In the genomic region with DNA sequence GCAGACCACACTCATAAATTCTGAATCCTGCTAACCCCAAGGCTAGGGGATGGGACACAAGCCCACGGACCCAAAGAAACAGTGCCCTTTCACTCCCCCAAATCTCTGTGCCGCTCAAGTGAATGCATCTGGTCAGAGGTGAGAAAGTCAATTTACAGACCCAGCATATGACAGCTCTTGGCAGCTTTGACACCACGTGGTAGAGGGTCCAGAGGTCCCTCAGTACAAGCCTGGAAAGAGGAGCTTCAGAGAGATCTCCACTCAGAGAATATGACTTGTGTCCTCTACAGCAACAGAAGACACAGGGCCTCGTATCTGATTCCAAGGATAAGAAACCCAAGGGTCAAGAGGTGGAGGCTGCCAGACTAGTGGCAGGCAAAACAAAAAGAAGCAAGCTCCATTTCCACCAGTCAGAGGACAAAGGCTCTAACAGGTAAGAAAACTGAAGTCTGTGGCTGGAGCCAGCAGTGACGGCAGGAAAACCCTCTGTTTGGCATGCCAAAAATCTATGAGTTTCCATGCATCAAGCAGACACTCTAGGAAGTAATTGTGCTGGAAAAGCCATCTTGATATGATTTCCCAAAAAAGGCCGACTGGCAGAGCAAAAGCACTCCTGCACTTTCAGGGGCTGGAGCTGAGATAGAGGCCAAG, we compare ENCODE assay signal across 21 cellular contexts.
DNase-seq lines count a peak whose midpoint lies in the region; ATAC-seq, FAIRE-seq and TF ChIP-seq lines count a peak whose summit lies in the region.
"Had no signal": no experiment of that assay in that cellular context is flagged by ENCODE, and none has a peak within 500 bp of the region (broad histone marks: within the 10 kb centered on the region; RNA-seq: fewer than 3 reads in every experiment).

No MANE protein-coding gene starts in this region.

- H3K9ac ChIP-seq in K562 (ENCODE audit: insufficient read depth in 1 of 2, low read depth in 2 of 2, low read length in 2 of 2) = peak overlapping the region in 1 of 2 experiments; percentile 8; a peak in 1 of 4 replicates
- no peak overlapping the region for H3K9ac ChIP-seq in HepG2 (ENCODE audit: insufficient read depth, low read depth, low read length)

- no peaks in the 10 kb centered on the region for H3K9me1 ChIP-seq in K562 (ENCODE audit: control insufficient read depth, insufficient read depth, low read length)

- no peaks in the 10 kb centered on the region; the same call in 1 of the 2 replicates for H3K27me3 Mint-ChIP-seq in HFFc6 (ENCODE audit: insufficient read depth)
- H3K27me3 Mint-ChIP-seq: progenitor cell of endocrine pancreas had no signal

- CTCF ChIA-PET in K562 (lab: Yijun Ruan, JAX; ENCODE audit: low intra/inter-chr PET ratio) (no interaction called here), HepG2 (lab: Yijun Ruan, JAX; ENCODE audit: low intra/inter-chr PET ratio, low total read pairs) (no interaction called here)

- H3K27me3 ChIP-seq in ACC112 (ENCODE audit: insufficient read depth, low read length) (no peaks in the 10 kb centered on the region), K562 (ENCODE audit: control insufficient read depth in 2 of 2, insufficient read depth in 2 of 2, low read length in 2 of 2) (no peaks in the 10 kb centered on the region), HepG2 (ENCODE audit: control insufficient read depth in 1 of 2, insufficient read depth in 2 of 2, low read length in 2 of 2) (no peaks in the 10 kb centered on the region), prostate gland (replicated peaks; ENCODE audit: insufficient read depth) (no peaks in the 10 kb centered on the region)
- H3K27me3 ChIP-seq: suprapubic skin had no signal

- H3K27ac ChIP-seq in ACC112 (ENCODE audit: low read depth, low read length) (peak overlapping the region; percentile 14; the same call in 1 of the 2 replicates), K562 (ENCODE audit: extremely low read depth, low read depth, low read length) (no peak overlapping the region), HepG2 (ENCODE audit: extremely low read length, insufficient read depth, low read length) (no peak overlapping the region), prostate gland (no peak overlapping the region), coronary artery (no peak overlapping the region)
- H3K27ac ChIP-seq: RWPE1, suprapubic skin had no signal

- peaks cover 5% of the 10 kb centered on the region; the same call in 1 of the 2 replicates for H3K36me3 Mint-ChIP-seq in HFFc6 (ENCODE audit: low read depth)

- in situ Hi-C loops in K562 (cut with MboI) = no loop called here
- in situ Hi-C loops in HepG2 (cut with HindIII; ENCODE audit: extremely low pct_ligation_motif_present, low pct_unique_long_range_greater_than_20kb) = no loop called here

- H3K27ac Mint-ChIP-seq in HFFc6 = peak overlapping the region; percentile 38; the same call in 1 of the 2 replicates
- H3K27ac Mint-ChIP-seq: activated CD4-positive, alpha-beta T cell treated with anti-CD3 and anti-CD28 coated beads, Interleukin-2, amount 10 ng/mL, durations not matched to agents 7 days and 5 days; GM23338; naive thymus-derived CD4-positive, alpha-beta T cell; progenitor cell of endocrine pancreas had no signal

- no peak for DNase-seq in HFFc6
- DNase-seq in K562 (ENCODE audit: extremely low read depth in 1 of 4, low spot score in 3 of 4) = peak in 1 of 4 experiments; percentile 35
- DNase-seq in HepG2 (ENCODE audit: low spot score) = no peak
- no peak for DNase-seq in prostate gland (ENCODE audit: low spot score)
- DNase-seq in coronary artery (ENCODE audit: low spot score) = no peak
- no peak for DNase-seq in DMS53 (lab: John Stamatoyannopoulos, UW)
- DNase-seq in NCI-H2107 (lab: John Stamatoyannopoulos, UW) = no peak
- DNase-seq: activated CD4-positive, alpha-beta T cell treated with anti-CD3 and anti-CD28 coated beads, Interleukin-2, amount 10 ng/mL, durations not matched to agents 7 days and 5 days; activated CD8-positive, alpha-beta memory T cell treated with anti-CD3 and anti-CD28 coated beads, Interleukin-2, amount 50 U/mL, for 48 hours; cerebellar nuclear complex; DMS79 treated with DMSO at 0.1 percent for 48 hours; KG1; mammary epithelial cell; naive thymus-derived CD4-positive, alpha-beta T cell; NCI-H1092; NCI-H2081 had no signal

- no peak overlapping the region for H3K4me3 Mint-ChIP-seq in HFFc6
- H3K4me3 Mint-ChIP-seq: activated CD4-positive, alpha-beta T cell treated with anti-CD3 and anti-CD28 coated beads, Interleukin-2, amount 10 ng/mL, durations not matched to agents 7 days and 5 days; GM23338 had no signal

- BruUV-seq in K562 (replicated peaks; lab: Mats Ljungman, UMichigan) (no TSS peak), HepG2 (replicated peaks; lab: Mats Ljungman, UMichigan) (no TSS peak)

- intact Hi-C loops in K562 (cut with micrococcal nuclease) = no loop called here
- intact Hi-C loops in HepG2 (cut with micrococcal nuclease; ENCODE audit: unreplicated experiment) = no loop called here
- intact Hi-C loops in prostate gland (cut with DNase I) = no loop called here

- peaks cover 45% of the 10 kb centered on the region for H3K4me1 ChIP-seq in ACC112 (ENCODE audit: control insufficient read depth, insufficient read depth, low read length, unreplicated experiment)
- H3K4me1 ChIP-seq in K562 (replicated peaks in 1 of 2; ENCODE audit: control insufficient read depth in 2 of 2, insufficient read depth in 2 of 2, low read length in 2 of 2) = peaks cover 11 to 12% of the 10 kb centered on the region in 2 experiments; a peak in 4 of 5 replicates
- H3K4me1 ChIP-seq in HepG2 (ENCODE audit: insufficient read depth, low read length) = peaks cover 16% of the 10 kb centered on the region
- no peaks in the 10 kb centered on the region for H3K4me1 ChIP-seq in prostate gland (replicated peaks)

- ATAC-seq in K562 (peak; percentile 57), HepG2 (peak; percentile 19; the same call in 1 of the 3 replicates)
- ATAC-seq: GM23338; naive thymus-derived CD4-positive, alpha-beta T cell had no signal

- no peak overlapping the region for H3K4me2 ChIP-seq in K562 (ENCODE audit: insufficient read depth, low read length)
- no peak overlapping the region for H3K4me2 ChIP-seq in HepG2 (ENCODE audit: low read depth, low read length)
- H3K4me2 ChIP-seq: GM23338 had no signal

- no peaks in the 10 kb centered on the region for H3K36me3 ChIP-seq in ACC112 (ENCODE audit: insufficient read depth, low read length)
- H3K36me3 ChIP-seq in K562 (ENCODE audit: control insufficient read depth, insufficient read depth, low read length) = peaks cover 71% of the 10 kb centered on the region
- H3K36me3 ChIP-seq in HepG2 (replicated peaks in 1 of 2; ENCODE audit: control insufficient read depth in 1 of 2, insufficient read depth in 2 of 2, low read length in 2 of 2) = peaks cover 1 to 13% of the 10 kb centered on the region in 2 experiments; a peak in 2 of 5 replicates
- H3K36me3 ChIP-seq in prostate gland = no peaks in the 10 kb centered on the region

- TF ChIP-seq EP300 in K562 (IDR thresholded peaks at IDR 0.05; ENCODE audit: low read length) (no peak), HepG2 (IDR thresholded peaks at IDR 0.05; ENCODE audit: low read depth in 2 of 2, low read length in 2 of 2) (no peak), HepG2 (CRISPR knock-in tag; IDR thresholded peaks at IDR 0.05; ENCODE audit: borderline replicate concordance) (no peak)

- FAIRE-seq in K562 (lab: Jason Lieb, UNC) (no peak), HepG2 (lab: Jason Lieb, UNC) (no peak)

- H3K4me1 Mint-ChIP-seq in HFFc6 (ENCODE audit: low read depth) = peaks cover 91% of the 10 kb centered on the region

- no peaks in the 10 kb centered on the region for H4K20me1 ChIP-seq in K562 (replicated peaks; ENCODE audit: control insufficient read depth, insufficient read depth, low read length)
- H4K20me1 ChIP-seq in HepG2 (ENCODE audit: insufficient read depth, low read length) = no peaks in the 10 kb centered on the region

- H3K9me3 ChIP-seq in K562 (replicated peaks; ENCODE audit: control insufficient read depth, insufficient read depth, low read depth, low read length) (no peaks in the 10 kb centered on the region), HepG2 (ENCODE audit: low read length) (no peaks in the 10 kb centered on the region), prostate gland (no peaks in the 10 kb centered on the region)
- H3K9me3 ChIP-seq: suprapubic skin had no signal

- TF ChIP-seq RAD21 in K562 (CRISPR knock-in tag; conservative IDR thresholded peaks at IDR 0.05 in 1 of 2, IDR thresholded peaks at IDR 0.05 in 1 of 2) = no peak
- TF ChIP-seq RAD21 in HepG2 (CRISPR knock-in tag; IDR thresholded peaks at IDR 0.05) = no peak

- TF ChIP-seq CTCF in HFFc6 (IDR thresholded peaks at IDR 0.05) = no peak
- TF ChIP-seq CTCF in K562 (IDR thresholded peaks at IDR 0.05 in 2 of 3, conservative IDR thresholded peaks at IDR 0.05 in 1 of 3; ENCODE audit: insufficient read depth in 2 of 3, low read depth in 1 of 3, low read length in 3 of 3) = no peak
- no peak for TF ChIP-seq CTCF in HepG2 (CRISPR knock-in tag; IDR thresholded peaks at IDR 0.05)
- TF ChIP-seq CTCF in prostate gland (IDR thresholded peaks at IDR 0.05) = no peak
- no peak for TF ChIP-seq CTCF in coronary artery (IDR thresholded peaks at IDR 0.05)

- WGBS in K562 (ENCODE audit: insufficient coverage, low coverage, missing lambda C conversion rate) = 48% methylated on average over 6 of the region's 6 CpGs
- WGBS in HepG2 (ENCODE audit: low lambda C conversion rate) = 84% methylated on average over 6 of the region's 6 CpGs
- WGBS in prostate gland = 88% methylated on average over 6 of the region's 6 CpGs

- H3K9me3 Mint-ChIP-seq in HFFc6 = no peaks in the 10 kb centered on the region
- H3K9me3 Mint-ChIP-seq: GM23338 had no signal

- H3K4me3 ChIP-seq in ACC112 (ENCODE audit: low read depth, low read length) = no peak overlapping the region
- no peak overlapping the region for H3K4me3 ChIP-seq in K562
- no peak overlapping the region for H3K4me3 ChIP-seq in HepG2 (replicated peaks in 1 of 3; ENCODE audit: insufficient read depth in 1 of 3, low read depth in 2 of 3, low read length in 3 of 3)
- H3K4me3 ChIP-seq in prostate gland = no peak overlapping the region
- H3K4me3 ChIP-seq in coronary artery = no peak overlapping the region
- H3K4me3 ChIP-seq: GM23338, suprapubic skin had no signal

- no peak overlapping the region for H2AFZ ChIP-seq in ACC112 (ENCODE audit: low read length, unreplicated experiment)
- H2AFZ ChIP-seq in K562 (ENCODE audit: low read depth, low read length) = no peak overlapping the region
- H2AFZ ChIP-seq in HepG2 (ENCODE audit: low read length) = no peak overlapping the region
- H2AFZ ChIP-seq: GM23338 had no signal

- H3K79me2 ChIP-seq in ACC112 (ENCODE audit: control insufficient read depth, insufficient read depth, low read length, unreplicated experiment) (no peaks in the 10 kb centered on the region), K562 (ENCODE audit: control insufficient read depth, insufficient read depth, low read length) (no peaks in the 10 kb centered on the region), HepG2 (ENCODE audit: insufficient read depth, low read length) (no peaks in the 10 kb centered on the region)

- no peak for TF ChIP-seq POLR2A in K562 (conservative IDR thresholded peaks at IDR 0.05)
- no peak for TF ChIP-seq POLR2A in HepG2 (IDR thresholded peaks at IDR 0.05; ENCODE audit: insufficient read depth in 1 of 2, low read depth in 2 of 2, low read length in 2 of 2)
- TF ChIP-seq POLR2A in prostate gland (IDR thresholded peaks at IDR 0.05) = no peak

- POLR2A ChIA-PET in K562 (lab: Yijun Ruan, JAX) = interaction anchor here (0.6 to 2.7 kb wide), 5 partner anchors 12 to 476 kb away, joined by 3 to 10 read pairs (median 4); no protein-coding TSS in a partner anchor
- POLR2A ChIA-PET in HepG2 (lab: Yijun Ruan, JAX) = no interaction called here
